In genomic region chr7:144955422-144955821, GRCh38 we compare ENCODE assay signal across 7 cellular contexts.
"Had no signal": no experiment of that assay in that cellular context is flagged by ENCODE, and none has a peak within 500 bp of the region (broad histone marks: within the 10 kb centered on the region; RNA-seq: fewer than 3 reads in every experiment).

No MANE protein-coding gene starts in this region.

- H3K4me3 Mint-ChIP-seq: IgD-negative memory B cell had no signal

- DNase-seq: IMR-90, Karpas-422, KBM-7, KG1 had no signal

- ATAC-seq: HepG2, K562 had no signal

- H3K36me3 Mint-ChIP-seq: IgD-negative memory B cell had no signal

- H3K27me3 Mint-ChIP-seq: IgD-negative memory B cell had no signal

- H3K27ac Mint-ChIP-seq: IgD-negative memory B cell had no signal
